8 cellular contexts compared by ENCODE assay signal in genomic region chr1:211352985-211353515, GRCh38. TPM values are rescaled to one million over a fixed set of nuclear protein-coding genes. Genes with fewer than 3 reads are reported as not detected.
A peak's percentile ranks its signal among the peaks of the same experiment; 100 is the strongest.
DNase-seq lines count a peak whose midpoint lies in the region; ATAC-seq and TF ChIP-seq lines count a peak whose summit lies in the region.

No MANE protein-coding gene starts in this region.

- peak overlapping the region; percentile 16 for H3K27ac ChIP-seq in naive thymus-derived CD4-positive, alpha-beta T cell (ENCODE audit: low read depth, low read length)
- no peak overlapping the region for H3K27ac ChIP-seq in uterus

- peaks cover 4% of the 10 kb centered on the region for H3K36me3 Mint-ChIP-seq in Caco-2 (ENCODE audit: insufficient read depth, unreplicated experiment)
- H3K36me3 Mint-ChIP-seq in T-helper 2 cell treated with Interferon-gamma antibody and Interleukin-4, amounts not matched to agents 5 μg/mL and 100 μg/mL, for 36 hours (ENCODE audit: low read depth), result peaks cover 69% of the 10 kb centered on the region
- H3K36me3 Mint-ChIP-seq in MCF 10A (ENCODE audit: insufficient read depth, unreplicated experiment), result peaks cover 9% of the 10 kb centered on the region
- H3K36me3 Mint-ChIP-seq in naive thymus-derived CD4-positive, alpha-beta T cell, result peaks cover 8 to 55% (median 31%) of the 10 kb centered on the region in 5 donors

- CTCF ChIA-PET in Caco-2 (lab: Charles Lee) (no interaction called here), MCF 10A (lab: Yijun Ruan, JAX) (interaction anchor here (0.6 to 1.5 kb wide), 3 partner anchors 12 to 162 kb away, joined by 3 to 13 read pairs (median 5); no protein-coding TSS in a partner anchor)
- CTCF ChIA-PET in naive thymus-derived CD4-positive, alpha-beta T cell (lab: Charles Lee), result interaction anchor here (1.0 to 1.9 kb wide), 3 partner anchors 18 to 30 kb away, joined by 3 to 10 read pairs (median 4); partner anchors contain the start of gene TRAF5

- DNase-seq in Caco-2, result peak; percentile 48 to 72
- no peak for DNase-seq in T-helper 2 cell treated with Interferon-gamma antibody and Interleukin-4, amounts not matched to agents 5 μg/mL and 100 μg/mL, for 36 hours (ENCODE audit: low spot score)
- peak; percentile 78 for DNase-seq in MCF 10A (ENCODE audit: unreplicated experiment)
- peak in 7 of 9 donors; percentile 28 to 53 (median 45) for DNase-seq in naive thymus-derived CD4-positive, alpha-beta T cell
- DNase-seq in uterus, result peak in 1 of 2 donors; percentile 26
- DNase-seq in nucleus accumbens (lab: John Stamatoyannopoulos, UW), result no peak

- H3K27me3 ChIP-seq in Caco-2 (replicated peaks; ENCODE audit: control insufficient read depth, insufficient read depth, low read length), result no peaks in the 10 kb centered on the region
- no peaks in the 10 kb centered on the region for H3K27me3 ChIP-seq in naive thymus-derived CD4-positive, alpha-beta T cell (ENCODE audit: control insufficient read depth in 2 of 2, insufficient read depth in 2 of 2, low read length in 2 of 2)
- no peaks in the 10 kb centered on the region for H3K27me3 ChIP-seq in uterus

- H3K9me3 Mint-ChIP-seq in Caco-2 (ENCODE audit: unreplicated experiment) (peaks cover 10% of the 10 kb centered on the region), MCF 10A (ENCODE audit: unreplicated experiment) (peaks cover 7% of the 10 kb centered on the region)
- peaks cover 22% of the 10 kb centered on the region for H3K9me3 Mint-ChIP-seq in T-helper 2 cell treated with Interferon-gamma antibody and Interleukin-4, amounts not matched to agents 5 μg/mL and 100 μg/mL, for 36 hours
- H3K9me3 Mint-ChIP-seq in naive thymus-derived CD4-positive, alpha-beta T cell, result peaks cover 0 to 16% (median 5%) of the 10 kb centered on the region in 11 donors

- H3K4me3 Mint-ChIP-seq in Caco-2 (ENCODE audit: unreplicated experiment) (no peak overlapping the region), MCF 10A (ENCODE audit: unreplicated experiment) (no peak overlapping the region)
- peak overlapping the region; percentile 67 for H3K4me3 Mint-ChIP-seq in T-helper 2 cell treated with Interferon-gamma antibody and Interleukin-4, amounts not matched to agents 5 μg/mL and 100 μg/mL, for 36 hours
- H3K4me3 Mint-ChIP-seq in naive thymus-derived CD4-positive, alpha-beta T cell, result peak overlapping the region; percentile 78 to 92 (median 84)

- TF ChIP-seq POLR2A in uterus (IDR thresholded peaks at IDR 0.05), result no peak

- H3K27me3 Mint-ChIP-seq in Caco-2 (ENCODE audit: insufficient read depth, unreplicated experiment) (no peaks in the 10 kb centered on the region), MCF 10A (ENCODE audit: insufficient read depth, unreplicated experiment) (no peaks in the 10 kb centered on the region)
- no peaks in the 10 kb centered on the region for H3K27me3 Mint-ChIP-seq in T-helper 2 cell treated with Interferon-gamma antibody and Interleukin-4, amounts not matched to agents 5 μg/mL and 100 μg/mL, for 36 hours (ENCODE audit: low read depth)
- no peaks in the 10 kb centered on the region for H3K27me3 Mint-ChIP-seq in naive thymus-derived CD4-positive, alpha-beta T cell

- no peaks in the 10 kb centered on the region for H3K4me1 Mint-ChIP-seq in Caco-2 (ENCODE audit: low read depth, unreplicated experiment)
- H3K4me1 Mint-ChIP-seq in T-helper 2 cell treated with Interferon-gamma antibody and Interleukin-4, amounts not matched to agents 5 μg/mL and 100 μg/mL, for 36 hours (ENCODE audit: low read depth), result peaks cover 39% of the 10 kb centered on the region
- H3K4me1 Mint-ChIP-seq in MCF 10A (ENCODE audit: insufficient read depth, unreplicated experiment), result peaks cover 15% of the 10 kb centered on the region
- peaks cover 42 to 74% (median 65%) of the 10 kb centered on the region in 7 donors for H3K4me1 Mint-ChIP-seq in naive thymus-derived CD4-positive, alpha-beta T cell

- no peak overlapping the region for H3K4me3 ChIP-seq in Caco-2 (ENCODE audit: low read depth, low read length)
- H3K4me3 ChIP-seq in naive thymus-derived CD4-positive, alpha-beta T cell (ENCODE audit: low read length), result peak overlapping the region; percentile 45
- H3K4me3 ChIP-seq in uterus, result no peak overlapping the region

- intact Hi-C loops in Caco-2 (cut with micrococcal nuclease; ENCODE audit: unreplicated experiment) (loop anchor here (1.0 kb wide), 1 partner anchor 30 kb away; no protein-coding TSS in a partner anchor), MCF 10A (cut with micrococcal nuclease) (loop anchor here (2.0 kb wide), 1 partner anchor 30 kb away; no protein-coding TSS in a partner anchor), uterus (cut with DNase I; ENCODE audit: low total_unique reads) (no loop called here)
- intact Hi-C loops in naive thymus-derived CD4-positive, alpha-beta T cell (cut with micrococcal nuclease), result loop anchor here (1.0 kb wide), 3 partner anchors 18 to 30 kb away; no protein-coding TSS in a partner anchor

- H3K9me3 ChIP-seq in Caco-2 (no peaks in the 10 kb centered on the region; the same call in 1 of the 2 replicates), uterus (no peaks in the 10 kb centered on the region)
- no peaks in the 10 kb centered on the region for H3K9me3 ChIP-seq in naive thymus-derived CD4-positive, alpha-beta T cell (ENCODE audit: control insufficient read depth in 2 of 3, low read length in 3 of 3)

- POLR2A ChIA-PET in Caco-2 (lab: Charles Lee) (no interaction called here), MCF 10A (lab: Yijun Ruan, JAX) (no interaction called here)
- POLR2A ChIA-PET in naive thymus-derived CD4-positive, alpha-beta T cell (lab: Charles Lee), result interaction anchor here (2.5 kb wide), 1 partner anchor 25 kb away, joined by 11 read pairs; the partner anchor contains the start of gene TRAF5

- no peak overlapping the region for H3K27ac Mint-ChIP-seq in Caco-2 (ENCODE audit: unreplicated experiment)
- H3K27ac Mint-ChIP-seq in T-helper 2 cell treated with Interferon-gamma antibody and Interleukin-4, amounts not matched to agents 5 μg/mL and 100 μg/mL, for 36 hours, result peak overlapping the region; percentile 63
- no peak overlapping the region for H3K27ac Mint-ChIP-seq in MCF 10A (ENCODE audit: low read depth, unreplicated experiment)
- peak overlapping the region; percentile 81 to 98 (median 91) for H3K27ac Mint-ChIP-seq in naive thymus-derived CD4-positive, alpha-beta T cell

- ATAC-seq in GM19395 (IDR thresholded peaks at IDR 0.05; ENCODE audit: unreplicated experiment), result peak; percentile 94
- peak; percentile 90 for ATAC-seq in HG03442 (IDR thresholded peaks at IDR 0.05; ENCODE audit: unreplicated experiment)
- peak; percentile 83 for ATAC-seq in naive thymus-derived CD4-positive, alpha-beta T cell

- BruUV-seq in Caco-2 (replicated peaks; lab: Mats Ljungman, UMichigan) (no TSS peak), MCF 10A (replicated peaks; lab: Mats Ljungman, UMichigan) (no TSS peak)

- no peaks in the 10 kb centered on the region for H3K36me3 ChIP-seq in Caco-2 (ENCODE audit: control insufficient read depth, insufficient read depth, low read length)
- H3K36me3 ChIP-seq in naive thymus-derived CD4-positive, alpha-beta T cell (ENCODE audit: control insufficient read depth in 2 of 3, insufficient read depth in 3 of 3, low read length in 3 of 3), result peaks cover 0 to 13% (median 4%) of the 10 kb centered on the region in 3 experiments
- H3K36me3 ChIP-seq in uterus, result no peaks in the 10 kb centered on the region

- TF ChIP-seq CTCF in Caco-2 (IDR thresholded peaks at IDR 0.05; ENCODE audit: insufficient read depth in 1 of 2, low read depth in 1 of 2, low read length in 1 of 2, severe bottlenecking in 1 of 2, unreplicated experiment in 1 of 2) (peak; percentile 66 to 83), MCF 10A (IDR thresholded peaks at IDR 0.05; ENCODE audit: unreplicated experiment) (peak; percentile 93), uterus (IDR thresholded peaks at IDR 0.05) (peak; percentile 11 to 48 (median 26))

- no peaks in the 10 kb centered on the region for H3K4me1 ChIP-seq in Caco-2
- H3K4me1 ChIP-seq in naive thymus-derived CD4-positive, alpha-beta T cell (ENCODE audit: control insufficient read depth in 2 of 2, insufficient read depth in 2 of 2, low read length in 2 of 2), result peaks cover 31 to 46% of the 10 kb centered on the region in 2 donors
- H3K4me1 ChIP-seq in uterus, result no peaks in the 10 kb centered on the region

RNA-seq across cellular contexts. Expression of gene TRAF5, which starts 26.4 kb away (rescaled TPM):
- total RNA-seq in Caco-2 (2022) (8.5 and 8.8 TPM in 2 replicates), MCF 10A (2022) (16.0 and 17.8 TPM in 2 replicates), uterus (10 to 100 TPM; 17.1 to 98.6 (median 53.3) TPM)
- total RNA-seq in naive thymus-derived CD4-positive, alpha-beta T cell, result 10 to 100 TPM; 36.2 to 72.2 (median 55.8) TPM
- polyA plus RNA-seq in naive thymus-derived CD4-positive, alpha-beta T cell, result 10 to 100 TPM; 19.1 to 29.0 TPM

Comparison
In these comparisons a context has a peak if more than half of its experiments do, and no peak if none do; other contexts are left out.
1. DNase-seq: peak in Caco-2 (2 of 2), MCF 10A (single experiment) and naive thymus-derived CD4-positive, alpha-beta T cell (7 of 9); none in T-helper 2 cell treated with Interferon-gamma antibody and Interleukin-4, amounts not matched to agents 5 μg/mL and 100 μg/mL, for 36 hours (single experiment) and nucleus accumbens (0 of 56).
2. H3K27ac Mint-ChIP-seq: peak in T-helper 2 cell treated with Interferon-gamma antibody and Interleukin-4, amounts not matched to agents 5 μg/mL and 100 μg/mL, for 36 hours (single experiment) and naive thymus-derived CD4-positive, alpha-beta T cell (9 of 9); none in Caco-2 (single experiment) and MCF 10A (single experiment).
3. H3K4me3 Mint-ChIP-seq: peak in T-helper 2 cell treated with Interferon-gamma antibody and Interleukin-4, amounts not matched to agents 5 μg/mL and 100 μg/mL, for 36 hours (single experiment) and naive thymus-derived CD4-positive, alpha-beta T cell (10 of 10); none in Caco-2 (single experiment) and MCF 10A (single experiment).
4. CTCF ChIP-seq: peak in every context shown above with its lines; median percentile 93 in MCF 10A; 74 in Caco-2; 26 in uterus.
5. Peak in every context shown above with its lines, with median percentiles within 50 percentile points of each other: ATAC-seq.